ENCODE assay signal across 8 cellular contexts in genomic region chr11:67118801-67119576, GRCh38. TPM values are rescaled to one million over a fixed set of nuclear protein-coding genes. Genes with fewer than 3 reads are reported as not detected.
DNase-seq lines count a peak whose midpoint lies in the region; ATAC-seq, FAIRE-seq and TF ChIP-seq lines count a peak whose summit lies in the region.

Gene KDM2A (plus strand): TSS chr11:67119263. CDS start chr11:67121317, 2,054 bp downstream.

- TF ChIP-seq RAD21 in IMR-90 (IDR thresholded peaks at IDR 0.05; ENCODE audit: low read length) = no peak; the same call in 1 of the 2 replicates

- CTCF ChIA-PET in IMR-90 (lab: Yijun Ruan, JAX) (no interaction called here), endothelial cell of umbilical vein (lab: Charles Lee) (interaction anchor here (0.7 to 1.8 kb wide), 12 partner anchors 10 to 198 kb away, joined by 3 to 9 read pairs (median 3); no protein-coding TSS in a partner anchor)

- no peaks in the 10 kb centered on the region for H3K27me3 ChIP-seq in IMR-90 (ENCODE audit: control insufficient read depth, insufficient read depth, low read length)
- no peaks in the 10 kb centered on the region for H3K27me3 ChIP-seq in OCI-LY3 (ENCODE audit: low read depth, low read length)
- H3K27me3 ChIP-seq in endothelial cell of umbilical vein (ENCODE audit: control insufficient read depth in 2 of 2, insufficient read depth in 2 of 2, low read length in 2 of 2) = no peaks in the 10 kb centered on the region

- peak within 1 kb of the TSS; percentile 45; the same call in 1 of the 2 replicates for H2AK5ac ChIP-seq in IMR-90 (ENCODE audit: low read depth, low read length)

- H3K4me1 ChIP-seq in IMR-90 (ENCODE audit: control insufficient read depth, insufficient read depth, low read length) (peaks cover 8% of the 10 kb centered on the region), OCI-LY3 (ENCODE audit: low read length) (peaks cover 49% of the 10 kb centered on the region), endothelial cell of umbilical vein (ENCODE audit: control insufficient read depth, extremely low read depth, insufficient read depth, low read length) (peaks cover 21% of the 10 kb centered on the region)

- H3K36me3 ChIP-seq in IMR-90 (ENCODE audit: control insufficient read depth, insufficient read depth, low read length) (peaks cover 5% of the 10 kb centered on the region), OCI-LY3 (replicated peaks; ENCODE audit: low read depth, low read length) (peaks cover 25% of the 10 kb centered on the region), endothelial cell of umbilical vein (ENCODE audit: control insufficient read depth in 2 of 2, extremely low read depth in 1 of 2, insufficient read depth in 2 of 2, low read length in 2 of 2) (no peaks in the 10 kb centered on the region)

- 0% methylated on average over 27 of the region's 95 CpGs; no CpG with 5 or more reads in 1 of the 2 experiments for WGBS in IMR-90 (ENCODE audit: extremely low coverage in 2 of 2, insufficient read length in 1 of 2), 2 experiments

- H3K9me1 ChIP-seq in IMR-90 (ENCODE audit: insufficient read depth, low read length) (no peaks in the 10 kb centered on the region; the same call in 1 of the 2 replicates), endothelial cell of umbilical vein (replicated peaks; ENCODE audit: control insufficient read depth, extremely low read depth, insufficient read depth, low read length) (no peaks in the 10 kb centered on the region)

- H3K18ac ChIP-seq in IMR-90 (ENCODE audit: low read depth, low read length) = peak within 1 kb of the TSS; percentile 91

- peak within 1 kb of the TSS; percentile 70 for H2BK120ac ChIP-seq in IMR-90 (ENCODE audit: low read depth, low read length)

- peak within 1 kb of the TSS; percentile 91 to 98 for H4K8ac ChIP-seq in IMR-90 (ENCODE audit: low read depth in 2 of 2, low read length in 2 of 2)

- peak within 1 kb of the TSS; percentile 71 for H3K4me2 ChIP-seq in IMR-90 (ENCODE audit: low read depth, low read length)
- peak within 1 kb of the TSS; percentile 82 for H3K4me2 ChIP-seq in OCI-LY3 (ENCODE audit: low read length)
- H3K4me2 ChIP-seq in endothelial cell of umbilical vein (ENCODE audit: insufficient read depth, low read length) = peak within 1 kb of the TSS; percentile 98

- H3K79me2 ChIP-seq in OCI-LY3 (ENCODE audit: low read length) (peaks cover 63% of the 10 kb centered on the region), endothelial cell of umbilical vein (ENCODE audit: control insufficient read depth, insufficient read depth, low read length) (peaks cover 49% of the 10 kb centered on the region)

- H2AK9ac ChIP-seq in IMR-90 (replicated peaks; ENCODE audit: low read depth, low read length, poor library complexity) = peak within 1 kb of the TSS; percentile 100

- H4K20me1 ChIP-seq in IMR-90 (ENCODE audit: insufficient read depth, low read length) (peaks cover 38% of the 10 kb centered on the region), OCI-LY3 (ENCODE audit: insufficient read depth, low read length) (peaks cover 25% of the 10 kb centered on the region), endothelial cell of umbilical vein (replicated peaks; ENCODE audit: control insufficient read depth, extremely low read depth, insufficient read depth, low read length) (peaks cover 2% of the 10 kb centered on the region)

- peak within 1 kb of the TSS; percentile 96 for H3K9ac ChIP-seq in IMR-90 (ENCODE audit: low read depth, low read length)
- peak within 1 kb of the TSS; percentile 96 for H3K9ac ChIP-seq in OCI-LY3 (ENCODE audit: low read length)
- H3K9ac ChIP-seq in endothelial cell of umbilical vein (replicated peaks; ENCODE audit: extremely low read depth, insufficient read depth, low read length) = peak within 1 kb of the TSS; percentile 90

- H3K4ac ChIP-seq in IMR-90 (ENCODE audit: low read depth, low read length) = peak within 1 kb of the TSS; percentile 87

- peak; percentile 43 for FAIRE-seq in endothelial cell of umbilical vein (lab: Jason Lieb, UNC)

- no TSS peak for BruUV-seq in IMR-90 (replicated peaks; lab: Mats Ljungman, UMichigan)
- BruUV-seq in endothelial cell of umbilical vein (replicated peaks; lab: Mats Ljungman, UMichigan) = no TSS peak

- H3K14ac ChIP-seq in IMR-90 (replicated peaks; ENCODE audit: low read depth, low read length) = peak within 1 kb of the TSS; percentile 90

- H3K27ac ChIP-seq in IMR-90 (ENCODE audit: insufficient read depth, low read length) (peak within 1 kb of the TSS; percentile 95), OCI-LY3 (ENCODE audit: low read length) (peak within 1 kb of the TSS; percentile 90), endothelial cell of umbilical vein (ENCODE audit: insufficient read depth, low read depth, low read length) (peak within 1 kb of the TSS; percentile 86)

- H3K9me3 ChIP-seq in IMR-90 (ENCODE audit: control insufficient read depth, insufficient read depth, low read length) (no peaks in the 10 kb centered on the region), OCI-LY3 (ENCODE audit: insufficient read depth, low read length) (no peaks in the 10 kb centered on the region), endothelial cell of umbilical vein (replicated peaks; ENCODE audit: control insufficient read depth, insufficient read depth, low read length) (no peaks in the 10 kb centered on the region)

- in situ Hi-C loops in IMR-90 (cut with MboI; ENCODE audit: low sequenced_read_pairs) = no loop called here

- H4K91ac ChIP-seq in IMR-90 (ENCODE audit: insufficient read depth, low read depth, low read length) = peak within 1 kb of the TSS; percentile 85

- POLR2A ChIA-PET in IMR-90 (lab: Charles Lee; ENCODE audit: unreplicated experiment) = interaction anchor here (0.6 kb wide), 1 partner anchor 27 kb away, joined by 4 read pairs; no protein-coding TSS in a partner anchor
- POLR2A ChIA-PET in endothelial cell of umbilical vein (lab: Charles Lee) = interaction anchor here (0.8 to 1.0 kb wide), 3 partner anchors 29 to 123 kb away, joined by 3 read pairs; no protein-coding TSS in a partner anchor

- intact Hi-C loops in IMR-90 (cut with micrococcal nuclease) = no loop called here
- intact Hi-C loops in endothelial cell of umbilical vein (cut with micrococcal nuclease) = loop anchor here (1.0 to 2.0 kb wide), 4 partner anchors 26 to 121 kb away; no protein-coding TSS in a partner anchor

- peak within 1 kb of the TSS; percentile 79 for H2BK5ac ChIP-seq in IMR-90 (ENCODE audit: low read depth, low read length, poor library complexity, severe bottlenecking)

- no peak within 1 kb of the TSS for H2BK15ac ChIP-seq in IMR-90 (ENCODE audit: low read depth, low read length)

- peak within 1 kb of the TSS; percentile 99 for H3K23ac ChIP-seq in IMR-90 (ENCODE audit: low read depth, low read length)

- H2AFZ ChIP-seq in IMR-90 (replicated peaks; ENCODE audit: low read length, poor library complexity) = peak within 1 kb of the TSS; percentile 97
- H2AFZ ChIP-seq in OCI-LY3 (ENCODE audit: low read depth, low read length) = no peak within 1 kb of the TSS
- peak within 1 kb of the TSS; percentile 99 for H2AFZ ChIP-seq in endothelial cell of umbilical vein (ENCODE audit: low read depth, low read length)

- TF ChIP-seq POLR2A in IMR-90 (IDR thresholded peaks at IDR 0.05; ENCODE audit: low read depth, low read length) (peak; percentile 70), endothelial cell of umbilical vein (IDR thresholded peaks at IDR 0.05; ENCODE audit: low read depth, low read length) (peak; percentile 71)

- H3K79me1 ChIP-seq in IMR-90 (ENCODE audit: low read depth in 1 of 2, low read length in 2 of 2) = peaks cover 0 to 14% of the 10 kb centered on the region in 2 experiments; a peak in 1 of 4 replicates

- no peak within 1 kb of the TSS for H2BK20ac ChIP-seq in IMR-90 (ENCODE audit: low read depth, low read length)

- peak within 1 kb of the TSS; percentile 99 for H3K4me3 ChIP-seq in IMR-90 (ENCODE audit: insufficient read depth, low read depth, low read length)
- peak within 1 kb of the TSS; percentile 84 for H3K4me3 ChIP-seq in OCI-LY3 (ENCODE audit: low read length)
- peak within 1 kb of the TSS; percentile 83 to 96 (median 96) for H3K4me3 ChIP-seq in endothelial cell of umbilical vein (replicated peaks in 1 of 3; ENCODE audit: insufficient read depth in 1 of 3, low read depth in 1 of 3, low read length in 3 of 3)

- peak within 1 kb of the TSS; percentile 100 for H4K5ac ChIP-seq in IMR-90 (ENCODE audit: low read depth, low read length)

- dilution Hi-C loops in IMR-90 (cut with HindIII; ENCODE audit: low sequenced_read_pairs, unreplicated experiment) = no loop called here
- dilution Hi-C loops in endothelial cell of umbilical vein (cut with MboI; ENCODE audit: extremely low pct_ligation_motif_present, low sequenced_read_pairs) = no loop called here

- ATAC-seq in GM21528 (IDR thresholded peaks at IDR 0.05; ENCODE audit: low FRiP score, unreplicated experiment) = peak; percentile 62
- ATAC-seq in IMR-90 (ENCODE audit: low read depth) = peak; percentile 92

- peak within 1 kb of the TSS; percentile 97; the same call in 1 of the 2 replicates for H3K56ac ChIP-seq in IMR-90 (ENCODE audit: extremely low read depth, insufficient read depth, low read length)

- DNase-seq in D341Med (ENCODE audit: low spot score) = peak; percentile 99
- peak; percentile 99 for DNase-seq in IMR-90
- DNase-seq in activated T-cell treated with anti-CD3 and anti-CD28 coated beads for 1 hour (ENCODE audit: low read depth) = peak; percentile 98
- DNase-seq in endothelial cell of umbilical vein (ENCODE audit: low read depth, low spot score) = peak; percentile 98
- peak; percentile 98 for DNase-seq in midbrain (lab: John Stamatoyannopoulos, UW)
- peak; percentile 98 to 99 for DNase-seq in stimulated activated CD8-positive, alpha-beta memory T cell treated with anti-CD3 and anti-CD28 coated beads, Interleukin-15, amount 100 ng/mL, for 48 hours (ENCODE audit: low read depth in 2 of 2)

- TF ChIP-seq CTCF in IMR-90 (conservative IDR thresholded peaks at IDR 0.05; ENCODE audit: low read depth, low read length) (peak; percentile 22; the same call in 1 of the 2 replicates), OCI-LY3 (IDR thresholded peaks at IDR 0.05; ENCODE audit: low read depth, low read length) (no peak), endothelial cell of umbilical vein (IDR thresholded peaks at IDR 0.05; ENCODE audit: extremely low read depth in 1 of 2, insufficient read depth in 1 of 2, low read depth in 1 of 2, low read length in 2 of 2) (no peak)

RNA-seq across cellular contexts. Expression of gene KDM2A, which starts in this region (rescaled TPM):
- total RNA-seq in IMR-90 (2012; rRNA removed) = 26.7 and 27.8 TPM in 2 replicates
- polyA plus RNA-seq in IMR-90 (2012; rRNA removed) = 42.6 and 47.5 TPM in 2 replicates
- 21.5 and 29.5 TPM in 2 replicates for polyA plus RNA-seq in IMR-90 (2012; cell fraction: cytosol; rRNA removed)
- 160 and 177 TPM in 2 replicates for polyA plus RNA-seq in IMR-90 (2012; cell fraction: nucleus; rRNA removed; ENCODE audit: low replicate concordance)
- total RNA-seq in endothelial cell of umbilical vein = 69.9 and 79.5 TPM in 2 replicates
- 72.2 and 73.3 TPM in 2 replicates for polyA plus RNA-seq in endothelial cell of umbilical vein
- polyA plus RNA-seq in endothelial cell of umbilical vein (2011; cell fraction: cytosol; rRNA removed) = 54.1 and 54.5 TPM in 2 replicates
- polyA plus RNA-seq in endothelial cell of umbilical vein (2011; cell fraction: nucleus; rRNA removed) = 234 and 254 TPM in 2 replicates
- 49.4 and 54.2 TPM in 2 replicates for polyA plus RNA-seq in endothelial cell of umbilical vein (2012)
- 127 and 154 TPM in 2 replicates for polyA minus RNA-seq in endothelial cell of umbilical vein
- polyA minus RNA-seq in endothelial cell of umbilical vein (2011; cell fraction: cytosol; rRNA and poly(A)+ RNA removed) = 47.1 TPM
- polyA minus RNA-seq in endothelial cell of umbilical vein (2011; cell fraction: nucleus; rRNA and poly(A)+ RNA removed) = 113 and 127 TPM in 2 replicates

Comparison
In these comparisons a context has a peak if more than half of its experiments do, and no peak if none do; other contexts are left out.
1. Peak in every context shown above with its lines: DNase-seq, ATAC-seq, H3K4me3 ChIP-seq and H3K27ac ChIP-seq.